ENCODE assay signal across 12 cellular contexts in the genomic region with DNA sequence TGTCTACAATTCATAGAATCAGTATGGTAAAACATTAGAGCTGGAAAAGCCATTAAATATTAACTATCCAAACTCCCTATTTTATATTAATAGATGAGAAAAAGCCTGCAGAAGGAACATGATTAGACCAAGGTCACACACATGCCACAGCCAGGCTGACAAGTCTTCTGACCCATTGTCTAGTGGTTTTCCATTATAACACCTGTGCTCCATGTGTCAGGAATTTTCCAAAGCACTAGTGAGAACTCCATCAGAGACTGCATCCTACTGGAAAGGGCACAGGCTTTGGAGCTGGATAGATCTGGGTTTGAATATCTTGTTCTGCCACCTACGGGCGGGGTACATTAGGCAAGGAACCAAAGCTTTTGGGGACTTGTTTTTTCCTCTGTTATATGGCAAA.
DNase-seq lines count a peak whose midpoint lies in the region; ATAC-seq and TF ChIP-seq lines count a peak whose summit lies in the region.
"Had no signal": no experiment of that assay in that cellular context is flagged by ENCODE, and none has a peak within 500 bp of the region (broad histone marks: within the 10 kb centered on the region; RNA-seq: fewer than 3 reads in every experiment).

No MANE protein-coding gene starts in this region.

- H3K18ac ChIP-seq in neuronal stem cell (ENCODE audit: low read length) = no peak overlapping the region

- H3K79me1 ChIP-seq in neuronal stem cell (ENCODE audit: low read depth, low read length) = no peaks in the 10 kb centered on the region

- no peaks in the 10 kb centered on the region for H3K36me3 ChIP-seq in ACC112 (ENCODE audit: insufficient read depth, low read length)
- no peaks in the 10 kb centered on the region for H3K36me3 ChIP-seq in Panc1 (ENCODE audit: control insufficient read depth, insufficient read depth, low read length)
- H3K36me3 ChIP-seq in gastroesophageal sphincter = no peaks in the 10 kb centered on the region
- H3K36me3 ChIP-seq in psoas muscle (ENCODE audit: insufficient read depth in 1 of 2, low read depth in 1 of 2) = no peaks in the 10 kb centered on the region
- no peaks in the 10 kb centered on the region for H3K36me3 ChIP-seq in neuronal stem cell (replicated peaks in 1 of 2; ENCODE audit: control insufficient read depth in 2 of 2, insufficient read depth in 2 of 2, low read length in 2 of 2)

- intact Hi-C loops in Panc1 (cut with micrococcal nuclease; ENCODE audit: unreplicated experiment) = loop anchor here (10.0 kb wide), 1 partner anchor 90 kb away; no protein-coding TSS in a partner anchor
- intact Hi-C loops in psoas muscle (cut with DNase I) = loop anchor here in 1 of 2 donors (5.0 kb wide), 1 partner anchor 672 kb away; no protein-coding TSS in a partner anchor

- BruUV-seq in Panc1 (replicated peaks; lab: Mats Ljungman, UMichigan) = no TSS peak

- H3K4me3 ChIP-seq in ACC112 (ENCODE audit: low read depth, low read length) = no peak overlapping the region
- H3K4me3 ChIP-seq in Panc1 (ENCODE audit: low read depth in 2 of 2, low read length in 2 of 2) = no peak overlapping the region
- H3K4me3 ChIP-seq in gastroesophageal sphincter = no peak overlapping the region
- no peak overlapping the region for H3K4me3 ChIP-seq in psoas muscle
- H3K4me3 ChIP-seq in neuronal stem cell (ENCODE audit: low read length in 2 of 2) = no peak overlapping the region

- POLR2A ChIA-PET in Panc1 (lab: Charles Lee) = no interaction called here

- no peak for TF ChIP-seq EP300 in gastroesophageal sphincter (IDR thresholded peaks at IDR 0.05)

- DNase-seq in Panc1 (ENCODE audit: low read depth, low spot score) (no peak), psoas muscle (no peak), DMS79 treated with DMSO at 0.1 percent for 48 hours (lab: John Stamatoyannopoulos, UW) (no peak), T-helper 1 cell (no peak), neuronal stem cell (ENCODE audit: low spot score) (no peak)
- DNase-seq: activated CD4-positive, alpha-beta memory T cell treated with anti-CD3 and anti-CD28 coated beads for 36 hours; activated naive CD4-positive, alpha-beta T cell; DND-41; NCI-H2107 had no signal

- in situ Hi-C loops in Panc1 (cut with HindIII; ENCODE audit: low pct_unique_long_range_greater_than_20kb, low sequenced_read_pairs) = no loop called here

- WGBS in gastroesophageal sphincter (ENCODE audit: low coverage in 1 of 2), 2 donors = 76% methylated on average over 2 of the region's 2 CpGs; no CpG with 5 or more reads in 1 of the 2 donors
- 85 to 91% (median 86%) methylated on average over 2 of the region's 2 CpGs for WGBS in psoas muscle, 3 donors
- no CpG with 5 or more reads among the region's 2 CpGs for WGBS in neuronal stem cell (ENCODE audit: extremely low coverage in 2 of 2, insufficient read length in 2 of 2, insufficient replicate concordance in 1 of 2), 2 donors

- TF ChIP-seq CTCF in Panc1 (IDR thresholded peaks at IDR 0.05) = no peak
- no peak for TF ChIP-seq CTCF in gastroesophageal sphincter (IDR thresholded peaks at IDR 0.05)
- no peak for TF ChIP-seq CTCF in psoas muscle (IDR thresholded peaks at IDR 0.05)

- no peaks in the 10 kb centered on the region for H3K27me3 ChIP-seq in ACC112 (ENCODE audit: insufficient read depth, low read length)
- no peaks in the 10 kb centered on the region for H3K27me3 ChIP-seq in Panc1 (ENCODE audit: control insufficient read depth, insufficient read depth, low read length)
- H3K27me3 ChIP-seq in gastroesophageal sphincter = no peaks in the 10 kb centered on the region
- no peaks in the 10 kb centered on the region for H3K27me3 ChIP-seq in psoas muscle (ENCODE audit: insufficient read depth in 3 of 3, low read length in 2 of 3)
- H3K27me3 ChIP-seq in neuronal stem cell (ENCODE audit: control insufficient read depth in 3 of 3, insufficient read depth in 3 of 3, low read depth in 1 of 3, low read length in 3 of 3) = no peaks in the 10 kb centered on the region

- no peak overlapping the region for H2BK120ac ChIP-seq in neuronal stem cell (ENCODE audit: low read depth, low read length)

- H4K91ac ChIP-seq in neuronal stem cell (ENCODE audit: low read depth, low read length, poor library complexity) = no peak overlapping the region

- H3K79me2 ChIP-seq in ACC112 (ENCODE audit: control insufficient read depth, insufficient read depth, low read length, unreplicated experiment) = no peaks in the 10 kb centered on the region

- no peak overlapping the region for H2BK15ac ChIP-seq in neuronal stem cell (ENCODE audit: low read length)

- H2BK5ac ChIP-seq in neuronal stem cell (ENCODE audit: low read length) = no peak overlapping the region

- H3K4me2 ChIP-seq in neuronal stem cell (ENCODE audit: insufficient read depth, low read length, poor library complexity, severe bottlenecking) = no peak overlapping the region

- CTCF ChIA-PET in Panc1 (lab: Charles Lee) = no interaction called here

- H2AK5ac ChIP-seq in neuronal stem cell (ENCODE audit: low read depth, low read length) = no peak overlapping the region

- no peak overlapping the region for H3K14ac ChIP-seq in neuronal stem cell (ENCODE audit: low read length)

- H2AFZ ChIP-seq in ACC112 (ENCODE audit: low read length, unreplicated experiment) (no peak overlapping the region), neuronal stem cell (ENCODE audit: low read length) (no peak overlapping the region)

- ATAC-seq in Panc1 = no peak
- no peak for ATAC-seq in gastroesophageal sphincter
- no peak for ATAC-seq in psoas muscle
- ATAC-seq in HG02678 (IDR thresholded peaks at IDR 0.05; ENCODE audit: unreplicated experiment) = no peak

- H3K27ac ChIP-seq in ACC112 (ENCODE audit: low read depth, low read length) (peak overlapping the region; percentile 75), Panc1 (ENCODE audit: low read length) (peak overlapping the region; percentile 58; the same call in 1 of the 2 replicates), gastroesophageal sphincter (peak overlapping the region; percentile 80 to 98 (median 84)), psoas muscle (peak overlapping the region; percentile 85), neuronal stem cell (replicated peaks; ENCODE audit: low read length) (no peak overlapping the region)

- H3K9me3 ChIP-seq in Panc1 (ENCODE audit: control insufficient read depth, insufficient read depth, low read depth, low read length) = no peaks in the 10 kb centered on the region
- H3K9me3 ChIP-seq in gastroesophageal sphincter = no peaks in the 10 kb centered on the region
- peaks cover 6% of the 10 kb centered on the region for H3K9me3 ChIP-seq in psoas muscle
- peaks cover 2 to 9% of the 10 kb centered on the region in 2 donors for H3K9me3 ChIP-seq in neuronal stem cell (replicated peaks in 1 of 2; ENCODE audit: control insufficient read depth in 2 of 2, insufficient read depth in 1 of 2, low read depth in 1 of 2, low read length in 2 of 2)

- H4K8ac ChIP-seq in neuronal stem cell (ENCODE audit: low read depth, low read length) = no peak overlapping the region

- H3K9ac ChIP-seq in neuronal stem cell (ENCODE audit: low read depth, low read length, poor library complexity) = no peak overlapping the region

- no peak overlapping the region for H3K23ac ChIP-seq in neuronal stem cell (ENCODE audit: low read depth, low read length, poor library complexity)

- H3K4me1 ChIP-seq in ACC112 (ENCODE audit: control insufficient read depth, insufficient read depth, low read length, unreplicated experiment) (peaks cover 80% of the 10 kb centered on the region), Panc1 (ENCODE audit: control insufficient read depth, insufficient read depth, low read length) (peaks cover 8% of the 10 kb centered on the region), gastroesophageal sphincter (peaks cover 15 to 75% (median 20%) of the 10 kb centered on the region in 3 donors), psoas muscle (peaks cover 74% of the 10 kb centered on the region), neuronal stem cell (ENCODE audit: control insufficient read depth in 2 of 2, insufficient read depth in 1 of 2, low read depth in 1 of 2, low read length in 2 of 2) (peaks cover 4 to 5% of the 10 kb centered on the region in 2 donors)

- H3K4ac ChIP-seq in neuronal stem cell (ENCODE audit: low read length) = no peak overlapping the region

- no peak overlapping the region for H2BK12ac ChIP-seq in neuronal stem cell (ENCODE audit: low read length)

- TF ChIP-seq POLR2A in gastroesophageal sphincter (IDR thresholded peaks at IDR 0.05) = no peak
